24 cellular contexts compared by ENCODE assay signal in the genomic region with DNA sequence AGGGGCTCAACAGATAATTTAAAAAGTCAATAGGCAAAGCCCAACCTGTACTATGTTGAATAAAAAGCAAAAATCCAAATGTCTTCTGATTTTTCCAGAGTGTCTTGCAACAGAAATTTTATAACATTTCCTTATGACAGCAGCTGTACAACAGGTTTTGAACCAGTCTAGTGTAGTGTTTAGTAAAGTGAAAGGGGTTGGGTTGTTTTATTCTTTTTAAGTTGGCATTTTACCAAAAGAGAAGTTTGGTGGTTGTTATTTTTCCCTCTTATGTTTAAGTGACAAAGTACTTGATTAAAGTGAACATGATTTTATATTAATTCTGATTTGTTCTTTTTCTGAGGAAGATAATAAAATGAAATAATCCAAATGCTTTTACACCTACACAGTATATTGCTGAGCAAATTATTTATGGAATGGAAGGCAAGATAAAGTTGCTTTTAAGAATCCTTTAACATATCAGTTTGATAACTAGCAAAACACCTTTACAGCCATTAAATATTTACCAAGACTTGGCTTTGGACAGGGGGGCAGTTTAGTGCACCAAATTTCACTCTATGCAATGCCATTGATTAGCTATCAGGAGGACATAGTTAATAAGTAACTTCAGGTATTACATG.
DNase-seq lines count a peak whose midpoint lies in the region; ATAC-seq, FAIRE-seq and TF ChIP-seq lines count a peak whose summit lies in the region.
"Had no signal": no experiment of that assay in that cellular context is flagged by ENCODE, and none has a peak within 500 bp of the region (broad histone marks: within the 10 kb centered on the region; RNA-seq: fewer than 3 reads in every experiment).

No MANE protein-coding gene starts in this region.

- H3K27me3 ChIP-seq in HepG2 (ENCODE audit: control insufficient read depth in 1 of 2, insufficient read depth in 2 of 2, low read length in 2 of 2) (no peaks in the 10 kb centered on the region), smooth muscle cell (ENCODE audit: low read depth) (no peaks in the 10 kb centered on the region), H9 (ENCODE audit: insufficient read depth, low read length) (no peaks in the 10 kb centered on the region)
- H3K27me3 ChIP-seq: BLaER1, heart right ventricle, uterus had no signal

- H3K4me2 ChIP-seq in HepG2 (ENCODE audit: low read depth, low read length) (peak overlapping the region; percentile 64), smooth muscle cell (no peak overlapping the region), H9 (ENCODE audit: insufficient read depth, insufficient read length, low read length) (no peak overlapping the region)
- H3K4me2 ChIP-seq: BLaER1, SK-N-SH had no signal

- H2AFZ ChIP-seq in HepG2 (ENCODE audit: low read length) (no peak overlapping the region), smooth muscle cell (ENCODE audit: low read depth) (no peak overlapping the region), H9 (ENCODE audit: low read length) (no peak overlapping the region)
- H2AFZ ChIP-seq: GM23248 had no signal

- no peak overlapping the region for H4K8ac ChIP-seq in H9 (replicated peaks; ENCODE audit: insufficient read length, low read depth, low read length)

- H3K79me2 ChIP-seq in HepG2 (ENCODE audit: insufficient read depth, low read length) (no peaks in the 10 kb centered on the region), smooth muscle cell (ENCODE audit: low read depth) (no peaks in the 10 kb centered on the region), H9 (ENCODE audit: insufficient read depth, low read length) (no peaks in the 10 kb centered on the region)

- peak overlapping the region; percentile 56 for H3K9ac ChIP-seq in HepG2 (ENCODE audit: insufficient read depth, low read depth, low read length)
- no peak overlapping the region for H3K9ac ChIP-seq in smooth muscle cell (ENCODE audit: low read depth)
- no peak overlapping the region for H3K9ac ChIP-seq in H9 (ENCODE audit: extremely low read depth, insufficient read length, low read length)
- H3K9ac ChIP-seq: BLaER1, GM23248, SK-N-SH had no signal

- H3K4ac ChIP-seq in H9 (ENCODE audit: low read depth, low read length), result no peak overlapping the region

- H2BK15ac ChIP-seq in H9 (ENCODE audit: low read depth, low read length), result no peak overlapping the region

- CTCF ChIA-PET in Calu3 (lab: Charles Lee) (interaction anchor here (1.4 kb wide), 1 partner anchor 14 kb away, joined by 6 read pairs; no protein-coding TSS in a partner anchor), HepG2 (lab: Yijun Ruan, JAX; ENCODE audit: low intra/inter-chr PET ratio, low total read pairs) (no interaction called here)

- TF ChIP-seq CTCF in Calu3 (IDR thresholded peaks at IDR 0.05; ENCODE audit: unreplicated experiment), result no peak
- TF ChIP-seq CTCF in HepG2 (CRISPR knock-in tag; IDR thresholded peaks at IDR 0.05), result no peak
- TF ChIP-seq CTCF in smooth muscle cell (IDR thresholded peaks at IDR 0.05; ENCODE audit: borderline replicate concordance, insufficient read depth, poor library complexity, severe bottlenecking), result no peak
- no peak for TF ChIP-seq CTCF in H9 (conservative IDR thresholded peaks at IDR 0.05)

- DNase-seq in Calu3 (no peak), HepG2 (ENCODE audit: low spot score) (peak; percentile 21), smooth muscle cell (lab: John Stamatoyannopoulos, UW; ENCODE audit: unreplicated experiment) (no peak), H9 (no peak)
- DNase-seq in stimulated activated naive CD4-positive, alpha-beta T cell treated with Interleukin-2 at 50 U/mL for 16 hours (lab: John Stamatoyannopoulos, UW), result no peak
- DNase-seq: activated CD4-positive, alpha-beta T cell treated with anti-CD3 and anti-CD28 coated beads, Interleukin-2, amount 50 U/mL, for 1 hour; activated CD4-positive, CD25-positive, alpha-beta regulatory T cell; activated naive CD4-positive, alpha-beta T cell treated with Interleukin-2 at 50 U/mL for 16 hours; central memory CD4-positive, alpha-beta T cell; GM23248; heart right ventricle; NCI-H1694 treated with DMSO at 0.1 percent for 48 hours; SK-N-SH; stimulated activated naive CD4-positive, alpha-beta T cell; uterus had no signal

- POLR2A ChIA-PET in HepG2 (lab: Yijun Ruan, JAX), result interaction anchor here (0.6 to 2.4 kb wide), 13 partner anchors 15 to 1640 kb away, joined by 3 to 34 read pairs (median 6); partner anchors contain the start of genes BRMS1L, FOXA1 and TTC6

- H3K23me2 ChIP-seq in H9 (ENCODE audit: insufficient read length, low read depth, low read length, poor library complexity, severe bottlenecking), result no peaks in the 10 kb centered on the region

- intact Hi-C loops in Calu3 (cut with micrococcal nuclease; ENCODE audit: unreplicated experiment), result loop anchor here (1.0 to 5.0 kb wide), 2 partner anchors 78 to 214 kb away; no protein-coding TSS in a partner anchor
- intact Hi-C loops in HepG2 (cut with micrococcal nuclease; ENCODE audit: unreplicated experiment), result loop anchor here (1.0 to 5.0 kb wide), 6 partner anchors 80 to 406 kb away; no protein-coding TSS in a partner anchor

- H3K79me1 ChIP-seq in H9 (ENCODE audit: insufficient read depth, low read depth, low read length, poor library complexity, severe bottlenecking), result no peaks in the 10 kb centered on the region

- H3K18ac ChIP-seq in H9 (ENCODE audit: insufficient read length, low read depth, low read length), result no peak overlapping the region

- peak; percentile 68 for FAIRE-seq in colon (lab: Jason Lieb, UNC)
- no peak for FAIRE-seq in HepG2 (lab: Jason Lieb, UNC)
- FAIRE-seq: frontal cortex, GM12878 had no signal

- no peak overlapping the region for H2BK20ac ChIP-seq in H9 (ENCODE audit: low read depth, low read length, poor library complexity, severe bottlenecking)

- peak; percentile 54 for ATAC-seq in HepG2
- ATAC-seq in GM18861 (IDR thresholded peaks at IDR 0.05; ENCODE audit: unreplicated experiment), result no peak
- ATAC-seq: GM12878, heart right ventricle, Right ventricle myocardium inferior had no signal

- H2BK12ac ChIP-seq in H9 (ENCODE audit: insufficient read length, low read depth, low read length), result no peak overlapping the region

- H3K4me3 Mint-ChIP-seq in Calu3 (ENCODE audit: low read depth, unreplicated experiment) (no peak overlapping the region), H9 (no peak overlapping the region)
- H3K4me3 Mint-ChIP-seq: dendritic cell treated with granulocyte-macrophage colony-stimulating factor and Interleukin-4, amounts not matched to agents 40 ng/mL and 50 ng/mL, for 4 days; IgD-negative memory B cell; nephron had no signal

- peak overlapping the region in 2 of 3 experiments; percentile 12 to 13; a peak in 2 of 6 replicates for H3K4me3 ChIP-seq in HepG2 (replicated peaks in 1 of 3; ENCODE audit: insufficient read depth in 1 of 3, low read depth in 2 of 3, low read length in 3 of 3)
- H3K4me3 ChIP-seq in smooth muscle cell, result peak overlapping the region; percentile 5
- H3K4me3 ChIP-seq: BLaER1, GM12878, GM23248, heart right ventricle, uterus had no signal

- H3K9me3 ChIP-seq in HepG2 (ENCODE audit: low read length), result peaks cover 46% of the 10 kb centered on the region
- no peaks in the 10 kb centered on the region for H3K9me3 ChIP-seq in smooth muscle cell (replicated peaks; ENCODE audit: low read depth)
- no peaks in the 10 kb centered on the region for H3K9me3 ChIP-seq in H9 (ENCODE audit: control insufficient read depth, low read depth, low read length)
- H3K9me3 ChIP-seq: SK-N-SH, uterus had no signal

- no peak overlapping the region for H2BK5ac ChIP-seq in H9 (ENCODE audit: insufficient read length, low read length)

- H3K23ac ChIP-seq in H9 (ENCODE audit: insufficient read length, low read depth, low read length), result no peak overlapping the region

- H3K4me1 Mint-ChIP-seq in Calu3 (ENCODE audit: low read depth, unreplicated experiment) (peaks cover 10% of the 10 kb centered on the region), H9 (no peaks in the 10 kb centered on the region)
- H3K4me1 Mint-ChIP-seq: IgD-negative memory B cell, nephron had no signal

- H3K56ac ChIP-seq in H9 (ENCODE audit: insufficient read length, low read depth, low read length), result no peak overlapping the region

- no peak overlapping the region for H2BK120ac ChIP-seq in H9 (ENCODE audit: low read depth, low read length, poor library complexity, severe bottlenecking)

- no peak overlapping the region for H4K91ac ChIP-seq in H9 (ENCODE audit: insufficient read length, low read depth, low read length)

- no peaks in the 10 kb centered on the region for H3K36me3 ChIP-seq in HepG2 (replicated peaks in 1 of 2; ENCODE audit: control insufficient read depth in 1 of 2, insufficient read depth in 2 of 2, low read length in 2 of 2)
- no peaks in the 10 kb centered on the region for H3K36me3 ChIP-seq in smooth muscle cell (ENCODE audit: low read depth)
- H3K36me3 ChIP-seq: BLaER1, heart right ventricle, uterus had no signal

- TF ChIP-seq EP300 in HepG2 (IDR thresholded peaks at IDR 0.05; ENCODE audit: low read depth in 2 of 2, low read length in 2 of 2) (no peak), HepG2 (CRISPR knock-in tag; IDR thresholded peaks at IDR 0.05; ENCODE audit: borderline replicate concordance) (no peak)

- TF ChIP-seq RAD21 in HepG2 (CRISPR knock-in tag; IDR thresholded peaks at IDR 0.05), result no peak

- H3K27ac Mint-ChIP-seq in Calu3 (ENCODE audit: unreplicated experiment) (peak overlapping the region; percentile 45), H9 (no peak overlapping the region)
- H3K27ac Mint-ChIP-seq: dendritic cell treated with granulocyte-macrophage colony-stimulating factor and Interleukin-4, amounts not matched to agents 40 ng/mL and 50 ng/mL, for 4 days; IgD-negative memory B cell; nephron had no signal

- H3K27ac ChIP-seq in HepG2 (ENCODE audit: extremely low read length, insufficient read depth, low read length) (peak overlapping the region; percentile 81), smooth muscle cell (ENCODE audit: low read depth) (no peak overlapping the region), H9 (ENCODE audit: insufficient read length, low read depth, low read length) (no peak overlapping the region)
- H3K27ac ChIP-seq: BLaER1, GM23248, heart right ventricle, uterus had no signal

- BruUV-seq in Calu3 (replicated peaks; lab: Mats Ljungman, UMichigan) (no TSS peak), HepG2 (replicated peaks; lab: Mats Ljungman, UMichigan) (TSS peak; percentile 59)

- H3K4me1 ChIP-seq in HepG2 (ENCODE audit: insufficient read depth, low read length), result peaks cover 46% of the 10 kb centered on the region
- H3K4me1 ChIP-seq in smooth muscle cell (ENCODE audit: low read depth), result no peaks in the 10 kb centered on the region
- no peaks in the 10 kb centered on the region; the same call in 1 of the 2 replicates for H3K4me1 ChIP-seq in H9 (ENCODE audit: insufficient read depth, low read length)
- H3K4me1 ChIP-seq: BLaER1, heart right ventricle, uterus had no signal

- TF ChIP-seq POLR2A in HepG2 (IDR thresholded peaks at IDR 0.05; ENCODE audit: insufficient read depth in 1 of 2, low read depth in 2 of 2, low read length in 2 of 2), result no peak

- H3K14ac ChIP-seq in H9 (ENCODE audit: insufficient read depth, low read length), result no peak overlapping the region

- H2AK5ac ChIP-seq in H9 (ENCODE audit: insufficient read length, low read length), result no peak overlapping the region

- H4K5ac ChIP-seq in H9 (ENCODE audit: insufficient read length, low read depth, low read length), result no peak overlapping the region

- H3K36me3 Mint-ChIP-seq in Calu3 (ENCODE audit: insufficient read depth, unreplicated experiment) (peaks cover 1% of the 10 kb centered on the region), H9 (ENCODE audit: insufficient read depth in 1 of 3, low read depth in 3 of 3) (peaks cover 3 to 18% (median 13%) of the 10 kb centered on the region in 3 experiments; a peak in 5 of 7 replicates)
- H3K36me3 Mint-ChIP-seq: IgD-negative memory B cell had no signal

- H4K20me1 ChIP-seq in HepG2 (ENCODE audit: insufficient read depth, low read length) (no peaks in the 10 kb centered on the region), smooth muscle cell (ENCODE audit: low read depth) (no peaks in the 10 kb centered on the region), H9 (ENCODE audit: control insufficient read depth, insufficient read depth, insufficient read length) (no peaks in the 10 kb centered on the region)
- H4K20me1 ChIP-seq: BLaER1 had no signal

- no peak overlapping the region for H3T11ph ChIP-seq in H9 (ENCODE audit: low read length)

- in situ Hi-C loops in HepG2 (cut with HindIII; ENCODE audit: extremely low pct_ligation_motif_present, low pct_unique_long_range_greater_than_20kb), result loop anchor here (5.0 kb wide), 1 partner anchor 81 kb away; no protein-coding TSS in a partner anchor

- no peaks in the 10 kb centered on the region for H3F3A ChIP-seq in smooth muscle cell (ENCODE audit: low read depth)

- peaks cover 10% of the 10 kb centered on the region for H3K9me3 Mint-ChIP-seq in Calu3 (ENCODE audit: low read depth, unreplicated experiment)
- H3K9me3 Mint-ChIP-seq in H9, result peaks cover 14 to 22% of the 10 kb centered on the region in 2 experiments

- H3K27me3 Mint-ChIP-seq in Calu3 (ENCODE audit: unreplicated experiment), result no peaks in the 10 kb centered on the region
- no peaks in the 10 kb centered on the region; the same call in 1 of the 2 replicates for H3K27me3 Mint-ChIP-seq in H9 (ENCODE audit: low read depth)
- H3K27me3 Mint-ChIP-seq: dendritic cell treated with granulocyte-macrophage colony-stimulating factor and Interleukin-4, amounts not matched to agents 40 ng/mL and 50 ng/mL, for 4 days; IgD-negative memory B cell had no signal
